In the genomic region with DNA sequence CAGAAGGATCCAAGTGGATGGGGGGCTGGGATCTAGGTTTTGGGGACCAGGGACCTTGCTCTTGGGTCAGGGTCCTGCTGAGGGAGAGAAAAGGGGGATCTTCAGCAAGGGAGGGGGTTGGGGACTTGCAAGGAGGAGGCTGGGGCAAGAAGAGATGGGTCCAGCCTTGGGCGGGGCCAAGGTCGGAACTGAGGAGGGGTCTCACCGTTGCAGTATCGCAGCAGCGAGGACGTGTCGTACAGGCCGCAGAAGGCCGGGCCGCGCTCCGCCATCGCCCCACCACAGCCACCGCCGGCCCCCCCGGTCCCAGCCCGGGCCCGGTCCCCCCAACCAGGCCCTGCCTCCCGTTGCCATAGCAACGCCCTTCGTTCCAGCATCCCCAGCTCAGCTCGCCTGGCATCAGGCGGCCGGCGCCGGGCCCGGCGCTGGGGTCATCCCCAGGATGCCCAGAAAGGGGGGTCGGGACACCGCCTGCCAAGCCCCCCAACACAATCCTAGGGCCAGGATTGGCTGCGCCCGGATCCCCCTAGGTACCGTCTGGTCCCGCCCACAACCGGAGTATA, we compare ENCODE assay signal across 9 cellular contexts. TPM values are rescaled to one million over a fixed set of nuclear protein-coding genes. Genes with fewer than 3 reads are reported as not detected.
A peak's percentile ranks its signal among the peaks of the same experiment; 100 is the strongest.
DNase-seq lines count a peak whose midpoint lies in the region; ATAC-seq and TF ChIP-seq lines count a peak whose summit lies in the region.
"Had no signal": no experiment of that assay in that cellular context is flagged by ENCODE, and none has a peak within 500 bp of the region (broad histone marks: within the 10 kb centered on the region; RNA-seq: fewer than 3 reads in every experiment).

No MANE protein-coding gene starts in this region.

- no peak overlapping the region for H3K27ac Mint-ChIP-seq in CD8-positive, alpha-beta T cell
- H3K27ac Mint-ChIP-seq in dendritic cell treated with granulocyte-macrophage colony-stimulating factor and Interleukin-4, amounts not matched to agents 40 ng/mL and 50 ng/mL, for 4 days, result peak overlapping the region; percentile 15
- no peak overlapping the region for H3K27ac Mint-ChIP-seq in neural progenitor cell

- POLR2A ChIA-PET in CD8-positive, alpha-beta T cell (lab: Charles Lee), result interaction anchor here (0.9 to 1.1 kb wide), 2 partner anchors 72 to 206 kb away, joined by 3 to 5 read pairs; no protein-coding TSS in a partner anchor

- no peaks in the 10 kb centered on the region for H3K27me3 ChIP-seq in CD8-positive, alpha-beta T cell (ENCODE audit: insufficient read depth, low read length)
- H3K27me3 ChIP-seq in OCI-LY1 (ENCODE audit: insufficient read depth, low read length) (no peaks in the 10 kb centered on the region), neural progenitor cell (peaks cover 23% of the 10 kb centered on the region), uterus (peaks cover 0 to 6% of the 10 kb centered on the region in 2 donors), colonic mucosa (peaks cover 18% of the 10 kb centered on the region)

- no peak overlapping the region for H2AFZ ChIP-seq in OCI-LY1 (ENCODE audit: low read length)
- H2AFZ ChIP-seq in neural progenitor cell (replicated peaks), result no peak overlapping the region

- peaks cover 34% of the 10 kb centered on the region for H3K4me1 Mint-ChIP-seq in CD8-positive, alpha-beta T cell (ENCODE audit: low read depth)
- H3K4me1 Mint-ChIP-seq in dendritic cell treated with granulocyte-macrophage colony-stimulating factor and Interleukin-4, amounts not matched to agents 40 ng/mL and 50 ng/mL, for 4 days (ENCODE audit: low read depth), result peaks cover 52% of the 10 kb centered on the region
- H3K4me1 Mint-ChIP-seq in neural progenitor cell, result peaks cover 41% of the 10 kb centered on the region

- no peak for TF ChIP-seq CTCF in CD8-positive, alpha-beta T cell (IDR thresholded peaks at IDR 0.05)
- TF ChIP-seq CTCF in OCI-LY1 (IDR thresholded peaks at IDR 0.05; ENCODE audit: low read length) (no peak), neural progenitor cell (IDR thresholded peaks at IDR 0.05) (no peak), uterus (IDR thresholded peaks at IDR 0.05) (no peak), colonic mucosa (IDR thresholded peaks at IDR 0.05) (no peak)

- peak overlapping the region; percentile 58 for H3K4me3 ChIP-seq in CD8-positive, alpha-beta T cell (ENCODE audit: low read depth, low read length)
- H3K4me3 ChIP-seq in OCI-LY1 (ENCODE audit: low read depth, low read length, poor library complexity, severe bottlenecking) (peak overlapping the region; percentile 65), neural progenitor cell (peak overlapping the region; percentile 42), uterus (peak overlapping the region in 1 of 2 donors; percentile 17), colonic mucosa (no peak overlapping the region)

- no peaks in the 10 kb centered on the region for H3K79me2 ChIP-seq in OCI-LY1 (ENCODE audit: insufficient read depth, low read length)
- no peaks in the 10 kb centered on the region for H3K79me2 ChIP-seq in neural progenitor cell (ENCODE audit: low read depth)

- no peaks in the 10 kb centered on the region for H3K36me3 ChIP-seq in CD8-positive, alpha-beta T cell (ENCODE audit: insufficient read depth, low read length)
- no peaks in the 10 kb centered on the region for H3K36me3 ChIP-seq in OCI-LY1 (ENCODE audit: insufficient read depth, low read length)
- H3K36me3 ChIP-seq in neural progenitor cell, result no peaks in the 10 kb centered on the region
- no peaks in the 10 kb centered on the region for H3K36me3 ChIP-seq in uterus
- no peaks in the 10 kb centered on the region for H3K36me3 ChIP-seq in colonic mucosa

- DNase-seq in CD8-positive, alpha-beta T cell, result no peak
- no peak for DNase-seq in neural progenitor cell (ENCODE audit: low spot score)
- no peak for DNase-seq in uterus
- no peak for DNase-seq in colonic mucosa

- H3K4me1 ChIP-seq in CD8-positive, alpha-beta T cell (ENCODE audit: insufficient read depth, low read length), result peaks cover 36% of the 10 kb centered on the region
- peaks cover 35% of the 10 kb centered on the region for H3K4me1 ChIP-seq in OCI-LY1 (ENCODE audit: insufficient read depth, low read length, severe bottlenecking)
- H3K4me1 ChIP-seq in neural progenitor cell, result peaks cover 5% of the 10 kb centered on the region
- H3K4me1 ChIP-seq in uterus, result no peaks in the 10 kb centered on the region
- H3K4me1 ChIP-seq in colonic mucosa, result peaks cover 7% of the 10 kb centered on the region

- no peak for ATAC-seq in CD8-positive, alpha-beta T cell
- ATAC-seq in GM19463 (IDR thresholded peaks at IDR 0.05; ENCODE audit: unreplicated experiment) (no peak), HG03159 (IDR thresholded peaks at IDR 0.05; ENCODE audit: unreplicated experiment) (no peak)

- H3K27me3 Mint-ChIP-seq in CD8-positive, alpha-beta T cell (ENCODE audit: low read depth), result peaks cover 5% of the 10 kb centered on the region
- peaks cover 49% of the 10 kb centered on the region for H3K27me3 Mint-ChIP-seq in dendritic cell treated with granulocyte-macrophage colony-stimulating factor and Interleukin-4, amounts not matched to agents 40 ng/mL and 50 ng/mL, for 4 days
- peaks cover 18% of the 10 kb centered on the region for H3K27me3 Mint-ChIP-seq in neural progenitor cell (ENCODE audit: insufficient read depth, low read depth)

- 0 out of 2 replicates have a peak, but pooled peaks cover 3% of the 10 kb centered on the region for H3F3A ChIP-seq in OCI-LY1 (ENCODE audit: insufficient read depth, low read length)
- H3F3A ChIP-seq in neural progenitor cell (ENCODE audit: low read depth), result peaks cover 46% of the 10 kb centered on the region

- H3K4me2 ChIP-seq in OCI-LY1 (ENCODE audit: low read length), result peak overlapping the region; percentile 70
- peak overlapping the region; percentile 67 for H3K4me2 ChIP-seq in neural progenitor cell

- H4K20me1 ChIP-seq in OCI-LY1 (ENCODE audit: insufficient read depth, low read length) (no peaks in the 10 kb centered on the region), neural progenitor cell (ENCODE audit: low read depth) (peaks cover 4% of the 10 kb centered on the region)

- no peaks in the 10 kb centered on the region for H3K9me3 ChIP-seq in CD8-positive, alpha-beta T cell (ENCODE audit: low read length)
- H3K9me3 ChIP-seq in OCI-LY1 (ENCODE audit: low read length) (no peaks in the 10 kb centered on the region), neural progenitor cell (ENCODE audit: low read depth) (no peaks in the 10 kb centered on the region), uterus (no peaks in the 10 kb centered on the region), colonic mucosa (no peaks in the 10 kb centered on the region)

- no peak for TF ChIP-seq POLR2A in uterus (IDR thresholded peaks at IDR 0.05)

- H3K27ac ChIP-seq in CD8-positive, alpha-beta T cell (ENCODE audit: low read depth, low read length), result no peak overlapping the region
- H3K27ac ChIP-seq in OCI-LY1 (ENCODE audit: low read depth, low read length, poor library complexity, severe bottlenecking) (no peak overlapping the region), neural progenitor cell (no peak overlapping the region), uterus (no peak overlapping the region), colonic mucosa (no peak overlapping the region)

- H3K4me3 Mint-ChIP-seq in CD8-positive, alpha-beta T cell, result peak overlapping the region; percentile 81
- peak overlapping the region; percentile 60 for H3K4me3 Mint-ChIP-seq in dendritic cell treated with granulocyte-macrophage colony-stimulating factor and Interleukin-4, amounts not matched to agents 40 ng/mL and 50 ng/mL, for 4 days
- H3K4me3 Mint-ChIP-seq in neural progenitor cell, result peak overlapping the region; percentile 88

- CTCF ChIA-PET in CD8-positive, alpha-beta T cell (lab: Charles Lee), result interaction anchor here (1.0 to 10.1 kb wide), 7 partner anchors 11 to 206 kb away, joined by 3 to 105 read pairs (median 4); partner anchors contain the start of gene GIPR

- no peaks in the 10 kb centered on the region for H3K9me3 Mint-ChIP-seq in CD8-positive, alpha-beta T cell
- H3K9me3 Mint-ChIP-seq in dendritic cell treated with granulocyte-macrophage colony-stimulating factor and Interleukin-4, amounts not matched to agents 40 ng/mL and 50 ng/mL, for 4 days, result no peaks in the 10 kb centered on the region
- H3K9me3 Mint-ChIP-seq in neural progenitor cell, result peaks cover 2% of the 10 kb centered on the region

- no peaks in the 10 kb centered on the region for H3K36me3 Mint-ChIP-seq in CD8-positive, alpha-beta T cell
- no peaks in the 10 kb centered on the region for H3K36me3 Mint-ChIP-seq in dendritic cell treated with granulocyte-macrophage colony-stimulating factor and Interleukin-4, amounts not matched to agents 40 ng/mL and 50 ng/mL, for 4 days (ENCODE audit: low read depth)
- no peaks in the 10 kb centered on the region for H3K36me3 Mint-ChIP-seq in neural progenitor cell

- H3K9ac ChIP-seq in OCI-LY1 (ENCODE audit: low read length) (no peak overlapping the region), neural progenitor cell (no peak overlapping the region), colonic mucosa (ENCODE audit: low read depth in 2 of 2, low read length in 2 of 2) (peak overlapping the region in 1 of 2 donors; percentile 19)

- H3K9me2 ChIP-seq in OCI-LY1 (ENCODE audit: low read depth, low read length), result no peaks in the 10 kb centered on the region

- intact Hi-C loops in CD8-positive, alpha-beta T cell (cut with DNase I, micrococcal nuclease), result no loop called here
- intact Hi-C loops in dendritic cell treated with granulocyte-macrophage colony-stimulating factor and Interleukin-4, amounts not matched to agents 40 ng/mL and 50 ng/mL, for 4 days (cut with micrococcal nuclease), result loop anchor here (10.0 kb wide), 2 partner anchors 120 to 150 kb away; partner anchors contain the start of genes PPM1N and RTN2
- intact Hi-C loops in uterus (cut with DNase I; ENCODE audit: low total_unique reads) (no loop called here), colonic mucosa (cut with DNase I) (loop anchor here (10.0 kb wide), 1 partner anchor 120 kb away; no protein-coding TSS in a partner anchor)

RNA-seq across cellular contexts. Expression of gene EML2, which starts 6.0 kb away (rescaled TPM):
- 10 to 100 TPM; 24.0 to 26.5 TPM for total RNA-seq in CD8-positive, alpha-beta T cell
- total RNA-seq in neural progenitor cell (ENCODE audit: low replicate concordance) (15.9 and 20.3 TPM in 2 replicates), uterus (10 to 100 TPM in 2 of 4 donors, 1 to 10 TPM in 2; 1.2 to 18.4 (median 11.6) TPM), colonic mucosa (100 to 1,000 TPM in 1 of 2 donors, 10 to 100 TPM in 1; 96.2 to 106 TPM)

RNA-seq across cellular contexts. Expression of gene GIPR, which starts 22.9 kb away (rescaled TPM):
- 10 to 100 TPM in 1 of 2 experiments, 1 to 10 TPM in 1; 9.4 to 10.7 TPM for total RNA-seq in CD8-positive, alpha-beta T cell
- not detected in 2 replicates for total RNA-seq in neural progenitor cell (ENCODE audit: low replicate concordance)
- total RNA-seq in uterus, result under 1 TPM in 1 of 4 donors, not detected in 3; 0.98 TPM
- total RNA-seq in colonic mucosa, result 1 to 10 TPM; 8.3 to 9.5 TPM

RNA-seq across cellular contexts. Expression of gene GPR4, which starts 43.1 kb away (rescaled TPM):
- not detected for total RNA-seq in CD8-positive, alpha-beta T cell
- total RNA-seq in neural progenitor cell (ENCODE audit: low replicate concordance) (not detected in 2 replicates), uterus (10 to 100 TPM in 1 of 4 donors, 1 to 10 TPM in 2, under 1 TPM in 1; 0.62 to 13.5 (median 6.6) TPM), colonic mucosa (1 to 10 TPM in 1 of 2 donors, under 1 TPM in 1; 0.52 to 2.0 TPM)
- total RNA-seq: myocyte had no signal

RNA-seq across cellular contexts. Expression of gene SNRPD2, which starts 46.6 kb away (rescaled TPM):
- 100 to 1,000 TPM; 301 to 313 TPM for total RNA-seq in CD8-positive, alpha-beta T cell
- total RNA-seq in neural progenitor cell (ENCODE audit: low replicate concordance) (330 and 405 TPM in 2 replicates), uterus (100 to 1,000 TPM in 3 of 4 donors, 10 to 100 TPM in 1; 96.0 to 386 (median 310) TPM), colonic mucosa (100 to 1,000 TPM; 269 to 484 TPM)

RNA-seq across cellular contexts. Expression of gene QPCTL, which starts 47.3 kb away (rescaled TPM):
- 1 to 10 TPM; 7.0 to 7.5 TPM for total RNA-seq in CD8-positive, alpha-beta T cell
- total RNA-seq in neural progenitor cell (ENCODE audit: low replicate concordance) (4.5 and 15.7 TPM in 2 replicates), uterus (10 to 100 TPM in 1 of 4 donors, 1 to 10 TPM in 2, not detected in 1; 6.5 to 18.2 (median 9.5) TPM), colonic mucosa (10 to 100 TPM; 10.7 to 11.2 TPM)

Comparison
In these comparisons a context has a peak if more than half of its experiments do, and no peak if none do; other contexts are left out.
1. intact Hi-C loops: an anchor here in dendritic cell treated with granulocyte-macrophage colony-stimulating factor and Interleukin-4, amounts not matched to agents 40 ng/mL and 50 ng/mL, for 4 days (10.0 kb wide) and colonic mucosa (10.0 kb wide); none called in CD8-positive, alpha-beta T cell and uterus.